Comparison of ENCODE assay signal across 1 cellular context in the genomic region with DNA sequence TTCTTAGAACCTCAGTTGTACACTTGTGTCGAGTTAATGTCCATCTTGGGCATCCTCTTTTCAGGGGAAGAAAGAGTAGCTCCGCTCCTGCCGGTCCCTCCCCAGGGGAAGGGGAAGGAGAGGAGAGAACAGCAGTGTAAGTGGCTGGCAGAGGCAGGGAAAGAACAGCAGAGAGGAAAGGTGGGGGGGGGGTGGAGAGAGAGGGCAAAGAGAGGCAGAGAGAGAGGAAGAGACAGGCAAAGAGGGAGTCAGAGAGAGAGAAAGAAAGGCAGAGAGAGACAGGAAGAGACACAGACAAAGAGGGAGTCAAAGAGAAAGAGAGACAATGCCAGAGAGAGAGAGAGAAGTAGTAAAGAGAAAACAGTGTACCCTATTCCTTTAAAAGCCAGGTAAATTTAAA.
A peak's percentile ranks its signal among the peaks of the same experiment; 100 is the strongest.
TF ChIP-seq lines count a peak whose summit lies in the region.

No MANE protein-coding gene starts in this region.

TF ChIP-seq in K562, 482 proteins besides CTCF, POLR2A, EP300 and RAD21:
- TF ChIP-seq MCM3 (IDR thresholded peaks at IDR 0.05): 0 out of 2 replicates have a peak, but pooled peaks have one; percentile 19
- TF ChIP-seq, protein P1, sequence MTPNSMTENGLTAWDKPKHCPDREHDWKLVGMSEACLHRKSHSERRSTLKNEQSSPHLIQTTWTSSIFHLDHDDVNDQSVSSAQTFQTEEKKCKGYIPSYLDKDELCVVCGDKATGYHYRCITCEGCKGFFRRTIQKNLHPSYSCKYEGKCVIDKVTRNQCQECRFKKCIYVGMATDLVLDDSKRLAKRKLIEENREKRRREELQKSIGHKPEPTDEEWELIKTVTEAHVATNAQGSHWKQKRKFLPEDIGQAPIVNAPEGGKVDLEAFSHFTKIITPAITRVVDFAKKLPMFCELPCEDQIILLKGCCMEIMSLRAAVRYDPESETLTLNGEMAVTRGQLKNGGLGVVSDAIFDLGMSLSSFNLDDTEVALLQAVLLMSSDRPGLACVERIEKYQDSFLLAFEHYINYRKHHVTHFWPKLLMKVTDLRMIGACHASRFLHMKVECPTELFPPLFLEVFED (CRISPR knock-in tag; conservative IDR thresholded peaks at IDR 0.05): no peak
TF ChIP-seq in K562: peak in this region for 1.
